ENCODE assay signal across 19 cellular contexts in the genomic region with DNA sequence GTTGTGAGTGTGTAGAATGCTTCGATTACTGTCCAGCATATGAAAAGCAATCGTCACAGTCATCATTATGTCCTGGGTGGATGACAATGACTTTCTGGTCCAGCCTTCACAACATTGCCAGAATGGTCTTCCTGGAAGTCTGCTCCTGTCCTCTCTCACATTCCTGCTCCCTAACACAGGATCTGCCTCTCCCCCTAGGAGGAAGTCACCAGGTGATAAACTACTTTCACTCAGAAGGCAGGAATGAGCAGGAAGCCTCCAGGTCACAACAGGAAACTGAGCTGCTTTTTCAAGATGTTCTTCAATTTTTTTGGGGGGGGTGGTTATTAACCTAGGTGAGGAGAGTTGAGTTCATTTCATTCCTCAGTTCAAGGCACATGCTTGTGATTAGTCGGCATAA. TPM values are rescaled to one million over a fixed set of nuclear protein-coding genes. Genes with fewer than 3 reads are reported as not detected.
"Had no signal": no experiment of that assay in that cellular context is flagged by ENCODE, and none has a peak within 500 bp of the region (broad histone marks: within the 10 kb centered on the region; RNA-seq: fewer than 3 reads in every experiment).

No MANE protein-coding gene starts in this region.

- H3K27me3 Mint-ChIP-seq: type B pancreatic cell had no signal

- H3K4me3 ChIP-seq: coronary artery, esophagus squamous epithelium, gastroesophageal sphincter, ovary, right atrium auricular region, suprapubic skin, thyroid gland had no signal

- H3K9me3 ChIP-seq: esophagus squamous epithelium, suprapubic skin, thyroid gland had no signal

- H3K27me3 ChIP-seq: esophagus squamous epithelium, gastroesophageal sphincter, ovary, right atrium auricular region, suprapubic skin, thyroid gland had no signal

- H3K27ac Mint-ChIP-seq: type B pancreatic cell had no signal

- H3K9me3 Mint-ChIP-seq: type B pancreatic cell had no signal

- H3K4me1 ChIP-seq: gastroesophageal sphincter, right atrium auricular region, thyroid gland had no signal

- FAIRE-seq: small intestine, urothelium cell line had no signal

- H3K4me3 Mint-ChIP-seq: naive thymus-derived CD4-positive, alpha-beta T cell; neural crest cell; type B pancreatic cell had no signal

- H3K27ac ChIP-seq: coronary artery, epithelial cell of prostate, esophagus squamous epithelium, gastroesophageal sphincter, ovary, right atrium auricular region, suprapubic skin, thyroid gland had no signal

- DNase-seq: effector CD8-positive, alpha-beta T cell; esophagus squamous epithelium; foreskin fibroblast; glutamatergic neuron; naive thymus-derived CD4-positive, alpha-beta T cell; nucleus accumbens; ovary; small intestine; stimulated activated CD4-positive, alpha-beta T cell treated with anti-CD3 and anti-CD28 coated beads, Interleukin-2, amount 100 ng/mL, for 48 hours; stimulated activated naive CD8-positive, alpha-beta T cell treated with anti-CD3 and anti-CD28 coated beads, Interleukin-15, Interleukin-2, amounts not matched to agents 100 U/mL and 50 U/mL, for 24 hours; thyroid gland had no signal

- H3K36me3 ChIP-seq: esophagus squamous epithelium, gastroesophageal sphincter, ovary, right atrium auricular region, suprapubic skin, thyroid gland had no signal

- ATAC-seq: gastroesophageal sphincter; naive thymus-derived CD4-positive, alpha-beta T cell; stimulated activated naive CD8-positive, alpha-beta T cell treated with anti-CD3 and anti-CD28 coated beads, Interleukin-15, Interleukin-2, amounts not matched to agents 100 U/mL and 50 U/mL, for 24 hours had no signal

- H3K36me3 Mint-ChIP-seq: naive thymus-derived CD4-positive, alpha-beta T cell; type B pancreatic cell had no signal

RNA-seq across cellular contexts. Expression of gene GPNMB, which starts 13.6 kb away (rescaled TPM):
- total RNA-seq: neural crest cell had no signal
- polyA plus RNA-seq: naive thymus-derived CD4-positive, alpha-beta T cell had no signal
